In genomic region chr4:48725414-48725813, GRCh38 we compare ENCODE assay signal across 26 cellular contexts. TPM values are rescaled to one million over a fixed set of nuclear protein-coding genes. Genes with fewer than 3 reads are reported as not detected.
A peak's percentile ranks its signal among the peaks of the same experiment; 100 is the strongest.
DNase-seq lines count a peak whose midpoint lies in the region; ATAC-seq, FAIRE-seq and TF ChIP-seq lines count a peak whose summit lies in the region.
"Had no signal": no experiment of that assay in that cellular context is flagged by ENCODE, and none has a peak within 500 bp of the region (broad histone marks: within the 10 kb centered on the region; RNA-seq: fewer than 3 reads in every experiment).

No MANE protein-coding gene starts in this region.

- H3K27ac ChIP-seq in K562 (ENCODE audit: extremely low read depth, low read depth, low read length) = no peak overlapping the region
- peak overlapping the region; percentile 19 for H3K27ac ChIP-seq in layer of hippocampus (ENCODE audit: low read depth, low read length)
- peak overlapping the region in 12 of 21 experiments; percentile 1 to 78 (median 54) for H3K27ac ChIP-seq in skin epidermis
- H3K27ac ChIP-seq in testis = no peak overlapping the region
- H3K27ac ChIP-seq: KMS-11, lower lobe of right lung, Peyer's patch, psoas muscle had no signal

- no peak overlapping the region for H3K9ac ChIP-seq in K562 (ENCODE audit: insufficient read depth in 1 of 2, low read depth in 2 of 2, low read length in 2 of 2)
- H3K9ac ChIP-seq: KMS-11 had no signal

- H3K36me3 ChIP-seq in K562 (ENCODE audit: control insufficient read depth, insufficient read depth, low read length) (no peaks in the 10 kb centered on the region), testis (ENCODE audit: low read depth, missing control alignments) (no peaks in the 10 kb centered on the region)
- H3K36me3 ChIP-seq: lower lobe of right lung, Peyer's patch had no signal

- no peaks in the 10 kb centered on the region for H4K20me1 ChIP-seq in K562 (replicated peaks; ENCODE audit: control insufficient read depth, insufficient read depth, low read length)

- no peaks in the 10 kb centered on the region for H3K27me3 ChIP-seq in K562 (ENCODE audit: control insufficient read depth in 2 of 2, insufficient read depth in 2 of 2, low read length in 2 of 2)
- H3K27me3 ChIP-seq in layer of hippocampus (ENCODE audit: control insufficient read depth, insufficient read depth, low read length) = no peaks in the 10 kb centered on the region
- no peaks in the 10 kb centered on the region for H3K27me3 ChIP-seq in testis
- H3K27me3 ChIP-seq: Peyer's patch had no signal

- intact Hi-C loops in K562 (cut with micrococcal nuclease) = loop anchor here (5.0 kb wide), 2 partner anchors 52 to 107 kb away; partner anchors contain the start of gene OCIAD1
- intact Hi-C loops in testis (cut with DNase I; ENCODE audit: low total_unique reads) = no loop called here

- TF ChIP-seq CTCF in K562 (IDR thresholded peaks at IDR 0.05 in 2 of 3, conservative IDR thresholded peaks at IDR 0.05 in 1 of 3; ENCODE audit: insufficient read depth in 2 of 3, low read depth in 1 of 3, low read length in 3 of 3) (no peak), testis (IDR thresholded peaks at IDR 0.05) (no peak)

- POLR2A ChIA-PET in K562 (lab: Yijun Ruan, JAX) = interaction anchor here (0.6 kb wide), 1 partner anchor 53 kb away, joined by 3 read pairs; no protein-coding TSS in a partner anchor

- H3K4me1 ChIP-seq in K562 (replicated peaks in 1 of 2; ENCODE audit: control insufficient read depth in 2 of 2, insufficient read depth in 2 of 2, low read length in 2 of 2) (peaks cover 12 to 46% of the 10 kb centered on the region in 2 experiments; a peak in 3 of 5 replicates), testis (no peaks in the 10 kb centered on the region)

- H3K4me2 ChIP-seq in K562 (ENCODE audit: insufficient read depth, low read length) = no peak overlapping the region
- H3K4me2 ChIP-seq: GM23338, KMS-11 had no signal

- FAIRE-seq in GM19239 (lab: Jason Lieb, UNC) (peak; percentile 60), K562 (lab: Jason Lieb, UNC) (no peak)
- FAIRE-seq: bronchial epithelial cell, small intestine had no signal

- TF ChIP-seq POLR2A in K562 (conservative IDR thresholded peaks at IDR 0.05) (no peak), testis (IDR thresholded peaks at IDR 0.05) (no peak)

- no peak for TF ChIP-seq RAD21 in K562 (CRISPR knock-in tag; conservative IDR thresholded peaks at IDR 0.05 in 1 of 2, IDR thresholded peaks at IDR 0.05 in 1 of 2)

- WGBS in K562 (ENCODE audit: insufficient coverage, low coverage, missing lambda C conversion rate) = 69% methylated on average over 7 of the region's 7 CpGs
- WGBS in testis, 2 donors = 64 to 72% methylated on average over 7 of the region's 7 CpGs

- peak; percentile 17; the same call in 1 of the 3 replicates for ATAC-seq in K562
- ATAC-seq: activated CD4-positive, alpha-beta T cell treated with anti-CD3 and anti-CD28 coated beads for 36 hours; activated T-cell treated with anti-CD3 and anti-CD28 coated beads, Interleukin-2, amount 50 U/mL, for 4 hours; GM23338 had no signal

- DNase-seq in GM19239 (ENCODE audit: insufficient read length, low spot score) = no peak
- DNase-seq in K562 (ENCODE audit: extremely low read depth in 1 of 4, low spot score in 3 of 4) = no peak
- DNase-seq in testis = no peak
- no peak for DNase-seq in NCI-H146 treated with DMSO at 0.1 percent for 48 hours (lab: John Stamatoyannopoulos, UW; ENCODE audit: unreplicated experiment)
- no peak for DNase-seq in hepatic stellate cell (ENCODE audit: low spot score)
- no peak for DNase-seq in NCI-H1105 treated with DMSO at 0.1 percent for 48 hours (lab: John Stamatoyannopoulos, UW)
- DNase-seq: activated CD4-positive, alpha-beta T cell treated with anti-CD3 and anti-CD28 coated beads for 36 hours; activated naive CD4-positive, alpha-beta T cell; activated T-cell treated with anti-CD3 and anti-CD28 coated beads, Interleukin-2, amount 50 U/mL, for 4 hours; cortex of kidney; DMS 273 treated with DMSO at 0.1 percent for 48 hours; endodermal cell; lower lobe of right lung; NCI-H187; NCI-H2171 treated with DMSO at 0.1 percent for 48 hours; NCI-H524 treated with DMSO at 0.1 percent for 48 hours; Peyer's patch; psoas muscle; small intestine; stimulated activated CD4-positive, alpha-beta T cell treated with anti-CD3 and anti-CD28 coated beads, Interleukin-2, amount 100 ng/mL, for 24 hours; T-helper 2 cell had no signal

- in situ Hi-C loops in K562 (cut with MboI) = no loop called here

- BruUV-seq in K562 (replicated peaks; lab: Mats Ljungman, UMichigan) = no TSS peak

- no peaks in the 10 kb centered on the region for H3K9me1 ChIP-seq in K562 (ENCODE audit: control insufficient read depth, insufficient read depth, low read length)

- TF ChIP-seq EP300 in K562 (IDR thresholded peaks at IDR 0.05; ENCODE audit: low read length) = no peak

- H3K4me3 ChIP-seq in K562 = no peak overlapping the region
- H3K4me3 ChIP-seq in skin epidermis = no peak overlapping the region
- no peak overlapping the region for H3K4me3 ChIP-seq in testis
- H3K4me3 ChIP-seq: GM23338, lower lobe of right lung, Peyer's patch had no signal

- H3K9me3 ChIP-seq in K562 (replicated peaks; ENCODE audit: control insufficient read depth, insufficient read depth, low read depth, low read length) (no peaks in the 10 kb centered on the region), testis (no peaks in the 10 kb centered on the region)
- H3K9me3 ChIP-seq: lower lobe of right lung, Peyer's patch, psoas muscle had no signal

- no peak overlapping the region for H2AFZ ChIP-seq in K562 (ENCODE audit: low read depth, low read length)
- H2AFZ ChIP-seq: GM23338 had no signal

- H3K79me2 ChIP-seq in K562 (ENCODE audit: control insufficient read depth, insufficient read depth, low read length) = peaks cover 86% of the 10 kb centered on the region

- CTCF ChIA-PET in K562 (lab: Yijun Ruan, JAX; ENCODE audit: low intra/inter-chr PET ratio) = no interaction called here

TF ChIP-seq in K562, 482 proteins besides CTCF, POLR2A, EP300 and RAD21 (continues in another document):
- TF ChIP-seq SREBF1 (IDR thresholded peaks at IDR 0.05; ENCODE audit: borderline replicate concordance, low read depth, low read length) = no peak
- TF ChIP-seq NR2C2 (CRISPR knock-in tag; IDR thresholded peaks at IDR 0.05) = no peak
- TF ChIP-seq NR2C2 (tag; IDR thresholded peaks at IDR 0.05) = no peak
- TF ChIP-seq RCOR1 (IDR thresholded peaks at IDR 0.05; ENCODE audit: borderline replicate concordance in 1 of 2, low read depth in 2 of 2, low read length in 2 of 2) = no peak
- TF ChIP-seq ZKSCAN1 (IDR thresholded peaks at IDR 0.05; ENCODE audit: low read depth, low read length) = no peak
- no peak for TF ChIP-seq ZNF146 (CRISPR knock-in tag; IDR thresholded peaks at IDR 0.05; ENCODE audit: unreplicated experiment)
- no peak for TF ChIP-seq SMARCE1 (IDR thresholded peaks at IDR 0.05)
- TF ChIP-seq ZNF316 (IDR thresholded peaks at IDR 0.05) = no peak
- TF ChIP-seq, protein P1, sequence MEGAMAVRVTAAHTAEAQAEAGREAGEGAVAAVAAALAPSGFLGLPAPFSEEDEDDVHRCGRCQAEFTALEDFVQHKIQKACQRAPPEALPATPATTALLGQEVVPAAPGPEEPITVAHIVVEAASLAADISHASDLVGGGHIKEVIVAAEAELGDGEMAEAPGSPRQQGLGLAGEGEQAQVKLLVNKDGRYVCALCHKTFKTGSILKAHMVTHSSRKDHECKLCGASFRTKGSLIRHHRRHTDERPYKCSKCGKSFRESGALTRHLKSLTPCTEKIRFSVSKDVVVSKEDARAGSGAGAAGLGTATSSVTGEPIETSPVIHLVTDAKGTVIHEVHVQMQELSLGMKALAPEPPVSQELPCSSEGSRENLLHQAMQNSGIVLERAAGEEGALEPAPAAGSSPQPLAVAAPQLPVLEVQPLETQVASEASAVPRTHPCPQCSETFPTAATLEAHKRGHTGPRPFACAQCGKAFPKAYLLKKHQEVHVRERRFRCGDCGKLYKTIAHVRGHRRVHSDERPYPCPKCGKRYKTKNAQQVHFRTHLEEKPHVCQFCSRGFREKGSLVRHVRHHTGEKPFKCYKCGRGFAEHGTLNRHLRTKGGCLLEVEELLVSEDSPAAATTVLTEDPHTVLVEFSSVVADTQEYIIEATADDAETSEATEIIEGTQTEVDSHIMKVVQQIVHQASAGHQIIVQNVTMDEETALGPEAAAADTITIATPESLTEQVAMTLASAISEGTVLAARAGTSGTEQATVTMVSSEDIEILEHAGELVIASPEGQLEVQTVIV (CRISPR knock-in tag; IDR thresholded peaks at IDR 0.05; ENCODE audit: borderline replicate concordance) = no peak
- TF ChIP-seq SIN3B (IDR thresholded peaks at IDR 0.05; ENCODE audit: low read depth) = no peak
- no peak for TF ChIP-seq NFATC3 (IDR thresholded peaks at IDR 0.05)

RNA-seq across cellular contexts. Expression of gene FRYL, which starts 54.7 kb away (rescaled TPM):
- 54.3 and 216 TPM in 2 replicates for total RNA-seq in K562 (2011; cell fraction: chromatin; rRNA removed; ENCODE audit: low replicate concordance)
- total RNA-seq in K562 (2011; cell fraction: nucleolus; rRNA removed) = 36.9 and 53.4 TPM in 2 replicates
- 66.0 and 97.4 TPM in 2 replicates for total RNA-seq in K562 (2011; cell fraction: nucleoplasm; rRNA removed)
- total RNA-seq in K562 (2014; rRNA removed) = 15.9 and 31.6 TPM in 2 replicates
- total RNA-seq in K562 (2014; rRNA removed; fragmentation: Illumina TruSeq; extraction: Trizol) = 29.3 and 36.9 TPM in 2 replicates
- 31.7 and 34.9 TPM in 2 replicates for total RNA-seq in K562 (2015; rRNA removed; fragmentation: Illumina TruSeq; extraction: Trizol)
- total RNA-seq in K562 (2021) = 24.1 and 25.8 TPM in 2 replicates
- polyA plus RNA-seq in K562 (2011; rRNA removed) = 16.0 and 21.7 TPM in 2 replicates
- 4.9 and 8.5 TPM in 2 replicates for polyA plus RNA-seq in K562 (2011; cell fraction: cytosol; rRNA removed)
- 24.7 and 39.0 TPM in 2 replicates for polyA plus RNA-seq in K562 (2011; cell fraction: nucleus; rRNA removed)
- polyA plus RNA-seq in K562 (2012) = 10.3 and 14.0 TPM in 2 replicates
- polyA plus RNA-seq in K562 (2014; fragmentation: Illumina TruSeq; extraction: Trizol) = 11.4 and 13.2 TPM in 2 replicates
- polyA plus RNA-seq in K562 (2014; fragmentation: Nextera tagmentation; extraction: Ambion mirVana) = 1 to 10 TPM; 7.2 TPM
- 9.3 and 11.5 TPM in 2 replicates for polyA plus RNA-seq in K562 (2014; rRNA removed)
- 96.4 and 106 TPM in 2 replicates for polyA minus RNA-seq in K562 (2011; rRNA and poly(A)+ RNA removed)
- 18.9 and 26.7 TPM in 2 replicates for polyA minus RNA-seq in K562 (2011; cell fraction: cytosol; rRNA and poly(A)+ RNA removed)
- 125 and 183 TPM in 2 replicates for polyA minus RNA-seq in K562 (2011; cell fraction: nucleus; rRNA and poly(A)+ RNA removed)
- total RNA-seq in testis = 10 to 100 TPM; 55.0 to 70.6 TPM
- polyA plus RNA-seq in testis (ENCODE audit: insufficient read depth, low read depth, low replicate concordance) = 22.5 TPM

Comparison
In these comparisons a context has a peak if more than half of its experiments do, and no peak if none do; other contexts are left out.
1. H3K27ac ChIP-seq: peak in layer of hippocampus (single experiment) and skin epidermis (12 of 21); none in K562 (single experiment) and testis (0 of 2).